7 cellular contexts compared by ENCODE assay signal in genomic region chrX:154918060-154918483, GRCh38. TPM values are rescaled to one million over a fixed set of nuclear protein-coding genes. Genes with fewer than 3 reads are reported as not detected.
DNase-seq lines count a peak whose midpoint lies in the region; ATAC-seq and TF ChIP-seq lines count a peak whose summit lies in the region.

No MANE protein-coding gene starts in this region.

- H3K4me3 Mint-ChIP-seq in natural killer cell treated with Interleukin-12 subunit alpha and Interleukin-12 subunit beta and Interleukin-15 and Interleukin-18, amount 100 ng/mL, for 72 hours: peak overlapping the region; percentile 24

- peaks cover 3 to 5% of the 10 kb centered on the region in 2 donors for H3K4me1 Mint-ChIP-seq in natural killer cell treated with Interleukin-12 subunit alpha and Interleukin-12 subunit beta and Interleukin-15 and Interleukin-18, amount 100 ng/mL, for 72 hours (ENCODE audit: low read depth in 2 of 2)

- H3K9ac ChIP-seq in fibroblast of lung (ENCODE audit: insufficient read depth, low read length): no peak overlapping the region

- H3K27ac Mint-ChIP-seq in natural killer cell treated with Interleukin-12 subunit alpha and Interleukin-12 subunit beta and Interleukin-15 and Interleukin-18, amount 100 ng/mL, for 72 hours: no peak overlapping the region

- H4K20me1 ChIP-seq in fibroblast of lung (ENCODE audit: control insufficient read depth, extremely low read depth, insufficient read depth, low read length): no peaks in the 10 kb centered on the region

- ATAC-seq in HG03378 (IDR thresholded peaks at IDR 0.05; ENCODE audit: unreplicated experiment): peak; percentile 70
- no peak for ATAC-seq in natural killer cell treated with Interleukin-12 subunit alpha and Interleukin-12 subunit beta and Interleukin-15 and Interleukin-18, amount 100 ng/mL, for 72 hours

- H3K4me1 ChIP-seq in fibroblast of lung (ENCODE audit: control insufficient read depth, extremely low read depth, insufficient read depth, low read length): no peaks in the 10 kb centered on the region
- no peaks in the 10 kb centered on the region for H3K4me1 ChIP-seq in vagina

- no peaks in the 10 kb centered on the region for H3K36me3 Mint-ChIP-seq in natural killer cell treated with Interleukin-12 subunit alpha and Interleukin-12 subunit beta and Interleukin-15 and Interleukin-18, amount 100 ng/mL, for 72 hours

- H2AFZ ChIP-seq in fibroblast of lung (ENCODE audit: low read length): no peak overlapping the region

- H3K9me3 Mint-ChIP-seq in natural killer cell treated with Interleukin-12 subunit alpha and Interleukin-12 subunit beta and Interleukin-15 and Interleukin-18, amount 100 ng/mL, for 72 hours: peaks cover 3% of the 10 kb centered on the region

- H3K36me3 ChIP-seq in fibroblast of lung (ENCODE audit: control insufficient read depth, insufficient read depth, low read length) (no peaks in the 10 kb centered on the region), vagina (no peaks in the 10 kb centered on the region)

- peaks cover 30 to 35% of the 10 kb centered on the region in 2 donors for H3K27me3 Mint-ChIP-seq in natural killer cell treated with Interleukin-12 subunit alpha and Interleukin-12 subunit beta and Interleukin-15 and Interleukin-18, amount 100 ng/mL, for 72 hours

- DNase-seq in GDM1 (lab: John Stamatoyannopoulos, UW) (peak; percentile 7), NCI-H69 (lab: John Stamatoyannopoulos, UW) (peak; percentile 74), activated T-cell treated with anti-CD3 and anti-CD28 coated beads for 48 hours (ENCODE audit: low read depth) (peak; percentile 6), fibroblast of lung (ENCODE audit: low read depth in 2 of 2) (peak; percentile 78 to 83), vagina (ENCODE audit: extremely low spot score in 2 of 2) (no peak)
- DNase-seq in natural killer cell treated with Interleukin-12 subunit alpha and Interleukin-12 subunit beta and Interleukin-15 and Interleukin-18, amount 100 ng/mL, for 72 hours (ENCODE audit: low spot score): no peak

- no peak for TF ChIP-seq POLR2A in vagina (IDR thresholded peaks at IDR 0.05)

- no peak overlapping the region for H3K27ac ChIP-seq in fibroblast of lung (ENCODE audit: insufficient read depth, low read length)
- H3K27ac ChIP-seq in vagina: no peak overlapping the region

- H3K27me3 ChIP-seq in fibroblast of lung (ENCODE audit: control insufficient read depth, insufficient read depth, low read length) (no peaks in the 10 kb centered on the region), vagina (no peaks in the 10 kb centered on the region)

- TF ChIP-seq CTCF in fibroblast of lung (conservative IDR thresholded peaks at IDR 0.05 in 1 of 2, IDR thresholded peaks at IDR 0.05 in 1 of 2; ENCODE audit: low read depth in 1 of 2, low read length in 2 of 2) (peak; percentile 61 to 62), vagina (IDR thresholded peaks at IDR 0.05) (peak in 2 of 3 experiments; percentile 31 to 48)

- intact Hi-C loops in vagina (cut with DNase I): no loop called here

- H3K9me3 ChIP-seq in fibroblast of lung (ENCODE audit: control insufficient read depth, insufficient read depth, low read depth, low read length) (no peaks in the 10 kb centered on the region), vagina (no peaks in the 10 kb centered on the region)

- no peaks in the 10 kb centered on the region for H3K79me2 ChIP-seq in fibroblast of lung (ENCODE audit: control insufficient read depth, insufficient read depth, low read length)

- no peak overlapping the region for H3K4me2 ChIP-seq in fibroblast of lung (ENCODE audit: extremely low read depth, insufficient read depth, low read length)

- H3K4me3 ChIP-seq in fibroblast of lung (replicated peaks in 1 of 4; ENCODE audit: control extremely low read depth in 1 of 4, insufficient read depth in 1 of 4, low read depth in 3 of 4, low read length in 4 of 4): peak overlapping the region in 2 of 4 experiments; percentile 35 to 39
- no peak overlapping the region for H3K4me3 ChIP-seq in vagina

RNA-seq across cellular contexts. Expression of gene F8A1, which starts 31.9 kb away (rescaled TPM):
- total RNA-seq in fibroblast of lung: 2.3 and 4.8 TPM in 2 replicates
- 3.0 and 5.4 TPM in 2 replicates for polyA plus RNA-seq in fibroblast of lung
- 29.6 and 36.6 TPM in 2 replicates for polyA plus RNA-seq in fibroblast of lung (2012)
- 26.3 and 41.9 TPM in 2 replicates for polyA minus RNA-seq in fibroblast of lung (ENCODE audit: low replicate concordance)
- total RNA-seq in natural killer cell treated with Interleukin-12 subunit alpha and Interleukin-12 subunit beta and Interleukin-15 and Interleukin-18, amount 100 ng/mL, for 72 hours: 10 to 100 TPM; 12.4 to 32.5 TPM
- 8.1 TPM for total RNA-seq in vagina

Comparison
In these comparisons a context has a peak if more than half of its experiments do, and no peak if none do; other contexts are left out.
1. DNase-seq: peak in GDM1 (single experiment), NCI-H69 (single experiment), activated T-cell treated with anti-CD3 and anti-CD28 coated beads for 48 hours (single experiment) and fibroblast of lung (2 of 2); none in natural killer cell treated with Interleukin-12 subunit alpha and Interleukin-12 subunit beta and Interleukin-15 and Interleukin-18, amount 100 ng/mL, for 72 hours (single experiment) and vagina (0 of 2).